Comparison of ENCODE assay signal across 13 cellular contexts in genomic region chr11:87031433-87032170, GRCh38. TPM values are rescaled to one million over a fixed set of nuclear protein-coding genes. Genes with fewer than 3 reads are reported as not detected.
DNase-seq lines count a peak whose midpoint lies in the region; ATAC-seq and TF ChIP-seq lines count a peak whose summit lies in the region.
"Had no signal": no experiment of that assay in that cellular context is flagged by ENCODE, and none has a peak within 500 bp of the region (broad histone marks: within the 10 kb centered on the region; RNA-seq: fewer than 3 reads in every experiment).

No MANE protein-coding gene starts in this region.

- no peak overlapping the region for H3K9ac ChIP-seq in GM23248

- no peaks in the 10 kb centered on the region for H3K4me1 ChIP-seq in osteoblast (ENCODE audit: insufficient read depth, low read length)
- 0 out of 2 replicates have a peak, but pooled peaks cover 3% of the 10 kb centered on the region for H3K4me1 ChIP-seq in GM23248 (ENCODE audit: insufficient read depth)

- H3K27me3 ChIP-seq in osteoblast (ENCODE audit: insufficient read depth, low read length): peaks cover 2% of the 10 kb centered on the region
- H3K27me3 ChIP-seq in GM23248 (replicated peaks; ENCODE audit: insufficient read depth): no peaks in the 10 kb centered on the region

- H3K9me2 ChIP-seq in GM23248 (ENCODE audit: insufficient read depth): no peaks in the 10 kb centered on the region

- H3K27ac ChIP-seq in osteoblast (ENCODE audit: low read depth, low read length) (no peak overlapping the region), GM23248 (no peak overlapping the region)
- H3K27ac ChIP-seq: HL-60 had no signal

- no peaks in the 10 kb centered on the region for H3K36me3 ChIP-seq in osteoblast (ENCODE audit: insufficient read depth, low read length)
- H3K36me3 ChIP-seq in GM23248 (ENCODE audit: low read depth): no peaks in the 10 kb centered on the region
- H3K36me3 ChIP-seq: HAP-1 had no signal

- H3K4me3 ChIP-seq in osteoblast (ENCODE audit: insufficient read depth, low read length): no peak overlapping the region
- H3K4me3 ChIP-seq in GM23248: no peak overlapping the region
- H3K4me3 ChIP-seq: HAP-1 had no signal

- H3K4me2 ChIP-seq in osteoblast (ENCODE audit: insufficient read depth, low read length): no peak overlapping the region
- H3K4me2 ChIP-seq in GM23248 (ENCODE audit: unreplicated experiment): no peak overlapping the region

- H3F3A ChIP-seq in GM23248 (ENCODE audit: insufficient read depth): peaks cover 4% of the 10 kb centered on the region

- ATAC-seq in HG03175 (IDR thresholded peaks at IDR 0.05; ENCODE audit: unreplicated experiment) (no peak), GM21381 (IDR thresholded peaks at IDR 0.05; ENCODE audit: unreplicated experiment) (no peak)

- DNase-seq in NCI-H69 (lab: John Stamatoyannopoulos, UW) (peak; percentile 59), amniotic epithelial cell (ENCODE audit: low read depth) (peak; percentile 64), osteoblast (ENCODE audit: insufficient read length, low spot score, missing footprints) (peak; percentile 73), NCI-H2107 treated with DMSO at 0.1 percent for 48 hours (lab: John Stamatoyannopoulos, UW; ENCODE audit: unreplicated experiment) (no peak), GM23248 (no peak)
- DNase-seq: C1 segment of cervical spinal cord; CD4-positive, alpha-beta T cell; DMS79; EL had no signal

- H4K20me1 ChIP-seq in osteoblast (ENCODE audit: insufficient read depth, low read length): no peaks in the 10 kb centered on the region
- H4K20me1 ChIP-seq in GM23248 (ENCODE audit: insufficient read depth): no peaks in the 10 kb centered on the region

- WGBS in GM23248 (ENCODE audit: low coverage in 1 of 2, low lambda C conversion rate in 2 of 2, missing lambda C conversion rate in 2 of 2), 2 experiments: 23 to 37% methylated on average over 3 of the region's 3 CpGs

- H2AFZ ChIP-seq in osteoblast (ENCODE audit: low read length): no peak overlapping the region
- H2AFZ ChIP-seq in GM23248: no peak overlapping the region

- in situ Hi-C loops in GM23248 (cut with MboI): no loop called here

- no peaks in the 10 kb centered on the region for H3K9me3 ChIP-seq in osteoblast (ENCODE audit: low read depth, low read length)
- H3K9me3 ChIP-seq in GM23248 (ENCODE audit: low read depth): no peaks in the 10 kb centered on the region
- H3K9me3 ChIP-seq: HAP-1 had no signal

- TF ChIP-seq CTCF in osteoblast (IDR thresholded peaks at IDR 0.05; ENCODE audit: extremely low read depth, low read depth, low read length): no peak

- no peaks in the 10 kb centered on the region for H3K79me2 ChIP-seq in osteoblast (ENCODE audit: insufficient read depth, low read length)
- no peaks in the 10 kb centered on the region for H3K79me2 ChIP-seq in GM23248 (ENCODE audit: insufficient read depth)

RNA-seq across cellular contexts. Expression of gene TMEM135, which starts 6.1 kb away (rescaled TPM):
- total RNA-seq in osteoblast: 35.8 and 56.0 TPM in 2 replicates
- 8.0 and 11.0 TPM in 2 replicates for total RNA-seq in GM23248 (2014; rRNA removed; shearing (Covaris generic))
- 11.9 and 12.5 TPM in 2 replicates for polyA plus RNA-seq in GM23248 (2016; fragmentation: Nextera tagmentation; extraction: Ambion mirVana)

Comparison
In these comparisons a context has a peak if more than half of its experiments do, and no peak if none do; other contexts are left out.
1. DNase-seq: peak in NCI-H69 (single experiment), amniotic epithelial cell (single experiment) and osteoblast (single experiment); none in NCI-H2107 treated with DMSO at 0.1 percent for 48 hours (single experiment) and GM23248 (single experiment).